ENCODE assay signal across 19 cellular contexts in the genomic region with DNA sequence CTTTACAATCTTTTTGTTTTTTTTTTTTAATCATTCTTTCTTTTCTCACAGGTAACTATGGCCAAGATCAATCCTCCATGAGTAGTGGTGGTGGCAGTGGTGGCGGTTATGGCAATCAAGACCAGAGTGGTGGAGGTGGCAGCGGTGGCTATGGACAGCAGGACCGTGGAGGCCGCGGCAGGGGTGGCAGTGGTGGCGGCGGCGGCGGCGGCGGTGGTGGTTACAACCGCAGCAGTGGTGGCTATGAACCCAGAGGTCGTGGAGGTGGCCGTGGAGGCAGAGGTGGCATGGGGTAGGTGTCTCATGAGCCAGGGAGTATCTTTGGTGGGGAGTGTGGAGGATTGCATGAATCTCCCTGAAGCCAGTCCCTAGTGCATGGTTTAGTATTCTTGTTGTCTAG. TPM values are rescaled to one million over a fixed set of nuclear protein-coding genes. Genes with fewer than 3 reads are reported as not detected.
DNase-seq lines count a peak whose midpoint lies in the region; ATAC-seq, FAIRE-seq and TF ChIP-seq lines count a peak whose summit lies in the region.
"Had no signal": no experiment of that assay in that cellular context is flagged by ENCODE, and none has a peak within 500 bp of the region (broad histone marks: within the 10 kb centered on the region; RNA-seq: fewer than 3 reads in every experiment).

No MANE protein-coding gene starts in this region.

- intact Hi-C loops in kidney (cut with DNase I): no loop called here

- POLR2A ChIA-PET in WTC11 (lab: Charles Lee): interaction anchor here (0.7 to 1.0 kb wide), 2 partner anchors 13 to 276 kb away, joined by 4 to 5 read pairs; no protein-coding TSS in a partner anchor

- peaks cover 57 to 71% of the 10 kb centered on the region in 2 donors for H3K36me3 ChIP-seq in kidney (ENCODE audit: control insufficient read depth in 1 of 2, insufficient read depth in 2 of 2, low read length in 2 of 2)

- H3K27ac Mint-ChIP-seq in WTC11: peak overlapping the region; percentile 13; the same call in 1 of the 2 replicates
- H3K27ac Mint-ChIP-seq in effector memory CD8-positive, alpha-beta T cell: peak overlapping the region; percentile 88 to 99
- H3K27ac Mint-ChIP-seq in stimulated activated effector memory CD8-positive, alpha-beta T cell treated with anti-CD3 and anti-CD28 coated beads, Interleukin-12 subunit alpha, Interleukin-12 subunit beta, amount 100 ng/mL, for 72 hours: peak overlapping the region; percentile 100

- H3K4me3 Mint-ChIP-seq in activated T-cell treated with anti-CD3 and anti-CD28 coated beads, Interleukin-2, amount 50 U/mL, for 4 hours: peak overlapping the region; percentile 35
- no peak overlapping the region for H3K4me3 Mint-ChIP-seq in WTC11
- peak overlapping the region; percentile 65 to 99 for H3K4me3 Mint-ChIP-seq in effector memory CD8-positive, alpha-beta T cell
- peak overlapping the region; percentile 98 for H3K4me3 Mint-ChIP-seq in stimulated activated effector memory CD8-positive, alpha-beta T cell treated with anti-CD3 and anti-CD28 coated beads, Interleukin-12 subunit alpha, Interleukin-12 subunit beta, amount 100 ng/mL, for 72 hours

- CTCF ChIA-PET in WTC11 (lab: Charles Lee): no interaction called here

- H3K9me3 ChIP-seq in kidney (ENCODE audit: control insufficient read depth in 1 of 2, low read length in 2 of 2): no peaks in the 10 kb centered on the region
- H3K9me3 ChIP-seq: Caco-2, thyroid gland had no signal

- no peak for FAIRE-seq in kidney (lab: Jason Lieb, UNC)
- FAIRE-seq: GM19239 had no signal

- peaks cover 15% of the 10 kb centered on the region in 2 donors for H3K4me1 ChIP-seq in kidney (ENCODE audit: control insufficient read depth in 1 of 2, insufficient read depth in 1 of 2, low read depth in 1 of 2, low read length in 2 of 2)
- H3K4me1 ChIP-seq: Caco-2 had no signal

- TF ChIP-seq CTCF in WTC11 (IDR thresholded peaks at IDR 0.05) (no peak), kidney (IDR thresholded peaks at IDR 0.05; ENCODE audit: borderline replicate concordance, extremely low read depth, insufficient read depth) (no peak)

- H3K4me1 Mint-ChIP-seq in activated T-cell treated with anti-CD3 and anti-CD28 coated beads, Interleukin-2, amount 50 U/mL, for 4 hours (ENCODE audit: low read depth): peaks cover 78% of the 10 kb centered on the region
- peaks cover 39% of the 10 kb centered on the region for H3K4me1 Mint-ChIP-seq in WTC11
- peaks cover 73 to 85% of the 10 kb centered on the region in 2 donors for H3K4me1 Mint-ChIP-seq in effector memory CD8-positive, alpha-beta T cell (ENCODE audit: low read depth in 2 of 2)
- H3K4me1 Mint-ChIP-seq in stimulated activated effector memory CD8-positive, alpha-beta T cell treated with anti-CD3 and anti-CD28 coated beads, Interleukin-12 subunit alpha, Interleukin-12 subunit beta, amount 100 ng/mL, for 72 hours: peaks cover 94% of the 10 kb centered on the region

- no peak for ATAC-seq in activated T-cell treated with anti-CD3 and anti-CD28 coated beads, Interleukin-2, amount 50 U/mL, for 4 hours
- ATAC-seq in WTC11: no peak
- ATAC-seq in effector memory CD8-positive, alpha-beta T cell (replicated peaks): no peak
- ATAC-seq in stimulated activated effector memory CD8-positive, alpha-beta T cell treated with anti-CD3 and anti-CD28 coated beads, Interleukin-12 subunit alpha, Interleukin-12 subunit beta, amount 100 ng/mL, for 72 hours: no peak

- H3K4me3 ChIP-seq in kidney (ENCODE audit: low read length in 2 of 2): no peak overlapping the region
- H3K4me3 ChIP-seq: SK-N-MC, thyroid gland had no signal

- H3K27me3 Mint-ChIP-seq in activated T-cell treated with anti-CD3 and anti-CD28 coated beads, Interleukin-2, amount 50 U/mL, for 4 hours (ENCODE audit: low read depth): no peaks in the 10 kb centered on the region
- H3K27me3 Mint-ChIP-seq in WTC11 (ENCODE audit: low read depth): no peaks in the 10 kb centered on the region
- H3K27me3 Mint-ChIP-seq in effector memory CD8-positive, alpha-beta T cell: no peaks in the 10 kb centered on the region

- DNase-seq in activated T-cell treated with anti-CD3 and anti-CD28 coated beads, Interleukin-2, amount 50 U/mL, for 4 hours: no peak
- no peak for DNase-seq in activated T-cell treated with anti-CD3 and anti-CD28 coated beads, Interleukin-2, amount 50 U/mL, for 1 hour
- DNase-seq in WTC11 (ENCODE audit: low spot score) (no peak), NCI-H1436 (lab: John Stamatoyannopoulos, UW) (no peak), kidney (no peak), NCI-H510A (lab: John Stamatoyannopoulos, UW) (no peak)
- DNase-seq in effector memory CD8-positive, alpha-beta T cell: no peak
- DNase-seq in stimulated activated effector memory CD8-positive, alpha-beta T cell treated with anti-CD3 and anti-CD28 coated beads, Interleukin-12 subunit alpha, Interleukin-12 subunit beta, amount 100 ng/mL, for 72 hours (ENCODE audit: low spot score in 2 of 2): no peak
- DNase-seq: ACHN, brain microvascular endothelial cell, Caco-2, hypothalamus, NCI-H1694 treated with DMSO at 0.1 percent for 48 hours, NCI-H524, OCI-M1, thyroid gland had no signal

- no peaks in the 10 kb centered on the region for H3K9me3 Mint-ChIP-seq in activated T-cell treated with anti-CD3 and anti-CD28 coated beads, Interleukin-2, amount 50 U/mL, for 4 hours
- H3K9me3 Mint-ChIP-seq in WTC11: no peaks in the 10 kb centered on the region
- no peaks in the 10 kb centered on the region for H3K9me3 Mint-ChIP-seq in effector memory CD8-positive, alpha-beta T cell
- H3K9me3 Mint-ChIP-seq in stimulated activated effector memory CD8-positive, alpha-beta T cell treated with anti-CD3 and anti-CD28 coated beads, Interleukin-12 subunit alpha, Interleukin-12 subunit beta, amount 100 ng/mL, for 72 hours: no peaks in the 10 kb centered on the region

- H3K36me3 Mint-ChIP-seq in activated T-cell treated with anti-CD3 and anti-CD28 coated beads, Interleukin-2, amount 50 U/mL, for 4 hours (ENCODE audit: insufficient read depth): peaks cover 82% of the 10 kb centered on the region
- peaks cover 89% of the 10 kb centered on the region for H3K36me3 Mint-ChIP-seq in WTC11
- peaks cover 100% of the 10 kb centered on the region for H3K36me3 Mint-ChIP-seq in effector memory CD8-positive, alpha-beta T cell (ENCODE audit: insufficient read depth)
- peaks cover 100% of the 10 kb centered on the region for H3K36me3 Mint-ChIP-seq in stimulated activated effector memory CD8-positive, alpha-beta T cell treated with anti-CD3 and anti-CD28 coated beads, Interleukin-12 subunit alpha, Interleukin-12 subunit beta, amount 100 ng/mL, for 72 hours

- no peak overlapping the region for H3K27ac ChIP-seq in kidney (ENCODE audit: low read depth in 2 of 2, low read length in 2 of 2)
- H3K27ac ChIP-seq: brain microvascular endothelial cell, SK-N-MC, thyroid gland had no signal

- no peak overlapping the region for H3K9ac ChIP-seq in kidney (ENCODE audit: low read length in 2 of 2)

TF ChIP-seq in WTC11, 78 proteins besides CTCF, POLR2A, EP300 and RAD21:
- TF ChIP-seq SMAD4 (CRISPR knock-in tag; IDR thresholded peaks at IDR 0.05): no peak

RNA-seq across cellular contexts. Expression of gene FUS, which starts 4.9 kb away (rescaled TPM):
- 100 to 1,000 TPM; 783 to 850 (median 809) TPM for total RNA-seq in activated T-cell treated with anti-CD3 and anti-CD28 coated beads, Interleukin-2, amount 50 U/mL, for 4 hours
- 631 to 770 TPM (median 679 TPM) in 3 replicates for total RNA-seq in WTC11 (2021)
- total RNA-seq in kidney: 333 TPM
- 180 TPM for polyA plus RNA-seq in kidney (ENCODE audit: insufficient read depth, low read depth, low replicate concordance)

RNA-seq across cellular contexts. Expression of gene PYCARD, which starts 17.7 kb away (rescaled TPM):
- 1 to 10 TPM; 1.3 to 2.7 (median 2.5) TPM for total RNA-seq in activated T-cell treated with anti-CD3 and anti-CD28 coated beads, Interleukin-2, amount 50 U/mL, for 4 hours
- total RNA-seq in WTC11 (2021) (35.2 to 45.5 TPM (median 42.4 TPM) in 3 replicates), kidney (26.5 TPM)
- 14.8 TPM for polyA plus RNA-seq in kidney (ENCODE audit: insufficient read depth, low read depth, low replicate concordance)

RNA-seq across cellular contexts. Expression of gene TRIM72, which starts 29.0 kb away (rescaled TPM):
- total RNA-seq in activated T-cell treated with anti-CD3 and anti-CD28 coated beads, Interleukin-2, amount 50 U/mL, for 4 hours: not detected
- total RNA-seq in WTC11 (2021): 1.8 to 2.5 TPM (median 2.4 TPM) in 3 replicates
- total RNA-seq in kidney: 0.06 TPM
- polyA plus RNA-seq in kidney (ENCODE audit: insufficient read depth, low read depth, low replicate concordance): 0.11 TPM

RNA-seq across cellular contexts. Expression of gene PYDC1, which starts 32.0 kb away (rescaled TPM):
- total RNA-seq in activated T-cell treated with anti-CD3 and anti-CD28 coated beads, Interleukin-2, amount 50 U/mL, for 4 hours: not detected
- total RNA-seq in WTC11 (2021) (1.9 to 9.5 TPM (median 6.1 TPM) in 3 replicates), kidney (not detected)
- not detected for polyA plus RNA-seq in kidney (ENCODE audit: insufficient read depth, low read depth, low replicate concordance)
- total RNA-seq: Caco-2, LHCN-M2, thyroid gland had no signal

RNA-seq across cellular contexts. Expression of gene PRSS36, which starts 35.0 kb away (rescaled TPM):
- total RNA-seq in activated T-cell treated with anti-CD3 and anti-CD28 coated beads, Interleukin-2, amount 50 U/mL, for 4 hours: under 1 TPM in 2 of 3 donors, not detected in 1; 0.40 to 0.78 TPM
- total RNA-seq in WTC11 (2021) (0.48 to 1.5 TPM (median 1.3 TPM) in 3 replicates), kidney (4.1 TPM)
- polyA plus RNA-seq in kidney (ENCODE audit: insufficient read depth, low read depth, low replicate concordance): 1.7 TPM

Comparison
In these comparisons a context has a peak if more than half of its experiments do, and no peak if none do; other contexts are left out.
1. H3K27ac Mint-ChIP-seq: peak in every context shown above with its lines; median percentile 100 in stimulated activated effector memory CD8-positive, alpha-beta T cell treated with anti-CD3 and anti-CD28 coated beads, Interleukin-12 subunit alpha, Interleukin-12 subunit beta, amount 100 ng/mL, for 72 hours; 94 in effector memory CD8-positive, alpha-beta T cell; 13 in WTC11.